Comparison of ENCODE assay signal across 8 cellular contexts in the genomic region with DNA sequence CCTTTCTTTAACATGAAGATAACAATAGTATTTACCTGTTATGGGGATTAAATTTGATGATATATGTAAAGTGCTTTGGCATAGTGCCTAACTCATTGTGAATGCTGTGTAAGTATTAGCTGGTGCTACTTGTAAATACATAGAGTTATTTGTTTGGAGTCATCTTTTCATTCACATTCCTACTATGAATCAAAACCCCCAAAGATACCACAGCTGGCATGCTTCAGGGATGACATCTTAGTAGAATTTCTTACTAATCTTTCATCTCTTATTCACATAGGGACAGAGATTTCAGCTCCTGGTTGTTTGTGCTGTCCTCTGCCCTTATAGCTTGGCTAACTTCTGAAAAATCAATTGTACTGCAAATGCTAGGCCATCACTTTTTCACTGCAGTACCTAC.
"Had no signal": no experiment of that assay in that cellular context is flagged by ENCODE, and none has a peak within 500 bp of the region (broad histone marks: within the 10 kb centered on the region; RNA-seq: fewer than 3 reads in every experiment).

No MANE protein-coding gene starts in this region.

- H3K4me1 ChIP-seq: gastrocnemius medialis, testis had no signal

- H3K9me3 ChIP-seq: gastrocnemius medialis, testis had no signal

- H3K27ac ChIP-seq: gastrocnemius medialis, testis had no signal

- H3K27me3 ChIP-seq: gastrocnemius medialis, testis had no signal

- H3K4me3 ChIP-seq: gastrocnemius medialis, testis had no signal

- H3K36me3 ChIP-seq: gastrocnemius medialis had no signal

- DNase-seq: activated CD4-positive, alpha-beta T cell treated with anti-CD3 and anti-CD28 coated beads, Interleukin-2, amount 10 ng/mL, durations not matched to agents 24 days and 14 days; activated naive CD4-positive, alpha-beta T cell treated with anti-CD3 and anti-CD28 coated beads, Interleukin-2, amount 10 ng/mL, durations not matched to agents 7 days and 5 days; gastrocnemius medialis; naive thymus-derived CD8-positive, alpha-beta T cell; stimulated activated CD4-positive, alpha-beta T cell treated with anti-CD3 and anti-CD28 coated beads, Interleukin-4, amount 100 ng/mL, for 4 hours; stimulated activated naive CD8-positive, alpha-beta T cell treated with anti-CD3 and anti-CD28 coated beads, Interleukin-15, amount 100 ng/mL, for 72 hours; T-helper 1 cell; testis had no signal

- ATAC-seq: gastrocnemius medialis; naive thymus-derived CD8-positive, alpha-beta T cell; stimulated activated naive CD8-positive, alpha-beta T cell treated with anti-CD3 and anti-CD28 coated beads, Interleukin-15, amount 100 ng/mL, for 72 hours had no signal
